8 cellular contexts compared by ENCODE assay signal in genomic region chr7:129948338-129948737, GRCh38. TPM values are rescaled to one million over a fixed set of nuclear protein-coding genes. Genes with fewer than 3 reads are reported as not detected.
DNase-seq lines count a peak whose midpoint lies in the region; ATAC-seq and TF ChIP-seq lines count a peak whose summit lies in the region.

No MANE protein-coding gene starts in this region.

- no peak for DNase-seq in RWPE2 (ENCODE audit: low spot score)
- no peak for DNase-seq in fibroblast of pulmonary artery (ENCODE audit: low read depth)
- no peak for DNase-seq in cerebellum (ENCODE audit: low spot score)
- no peak for DNase-seq in ureter (ENCODE audit: low spot score)
- no peak for DNase-seq in WTC11 (ENCODE audit: low spot score)

- H3K36me3 ChIP-seq in BLaER1 (peaks cover 35% of the 10 kb centered on the region), RWPE2 (ENCODE audit: low read depth) (peaks cover 42% of the 10 kb centered on the region), rectal smooth muscle tissue (ENCODE audit: control insufficient read depth, insufficient read depth, low read length) (no peaks in the 10 kb centered on the region)

- no peak overlapping the region for H3K27ac Mint-ChIP-seq in WTC11

- TF ChIP-seq CTCF in RWPE2 (IDR thresholded peaks at IDR 0.05; ENCODE audit: poor library complexity, severe bottlenecking) (no peak), fibroblast of pulmonary artery (IDR thresholded peaks at IDR 0.05; ENCODE audit: low read length, missing control alignments) (no peak), WTC11 (IDR thresholded peaks at IDR 0.05) (no peak)

- H3K4me1 Mint-ChIP-seq in WTC11 = peaks cover 21% of the 10 kb centered on the region

- H3K4me3 ChIP-seq in BLaER1 (no peak overlapping the region), RWPE2 (ENCODE audit: severe bottlenecking) (no peak overlapping the region), fibroblast of pulmonary artery (replicated peaks; ENCODE audit: low read depth, low read length) (peak overlapping the region; percentile 91), rectal smooth muscle tissue (ENCODE audit: low read length) (peak overlapping the region; percentile 99)

- H3K9me3 Mint-ChIP-seq in WTC11 = peaks cover 10% of the 10 kb centered on the region

- no peaks in the 10 kb centered on the region; the same call in 1 of the 2 replicates for H3K27me3 Mint-ChIP-seq in WTC11 (ENCODE audit: low read depth)

- H3K9ac ChIP-seq in BLaER1 (no peak overlapping the region), rectal smooth muscle tissue (ENCODE audit: low read length) (no peak overlapping the region)

- peak overlapping the region; percentile 89 for H3K4me2 ChIP-seq in BLaER1

- POLR2A ChIA-PET in WTC11 (lab: Charles Lee) = interaction anchor here (0.6 to 2.2 kb wide), 8 partner anchors 11 to 515 kb away, joined by 3 to 11 read pairs (median 4); partner anchors contain the start of gene KLHDC10

- ATAC-seq in RWPE2 (ENCODE audit: low read depth) = no peak
- ATAC-seq in WTC11 = no peak
- no peak for ATAC-seq in GM21529 (IDR thresholded peaks at IDR 0.05; ENCODE audit: unreplicated experiment)

- H3K36me3 Mint-ChIP-seq in WTC11 = peaks cover 21% of the 10 kb centered on the region

- H4K20me1 ChIP-seq in BLaER1 = peaks cover 71% of the 10 kb centered on the region

- H3K9me3 ChIP-seq in BLaER1 (peaks cover 14% of the 10 kb centered on the region; the same call in 1 of the 2 replicates), RWPE2 (ENCODE audit: severe bottlenecking) (no peaks in the 10 kb centered on the region)

- H3K4me3 Mint-ChIP-seq in WTC11 = no peak overlapping the region; the same call in 1 of the 2 replicates

- CTCF ChIA-PET in WTC11 (lab: Charles Lee) = interaction anchor here (0.7 to 1.8 kb wide), 7 partner anchors 10 to 123 kb away, joined by 3 to 7 read pairs (median 4); no protein-coding TSS in a partner anchor

- H3K4me1 ChIP-seq in BLaER1 (peaks cover 43% of the 10 kb centered on the region), RWPE2 (ENCODE audit: insufficient read depth, poor library complexity, severe bottlenecking) (peaks cover 13% of the 10 kb centered on the region), rectal smooth muscle tissue (ENCODE audit: control insufficient read depth, insufficient read depth, low read length) (peaks cover 21% of the 10 kb centered on the region)

- no peaks in the 10 kb centered on the region for H3K27me3 ChIP-seq in BLaER1
- H3K27me3 ChIP-seq in RWPE2 (ENCODE audit: insufficient read depth, poor library complexity, severe bottlenecking) = no peaks in the 10 kb centered on the region
- H3K27me3 ChIP-seq in rectal smooth muscle tissue (ENCODE audit: control insufficient read depth, insufficient read depth, low read length) = no peaks in the 10 kb centered on the region

- H3K27ac ChIP-seq in BLaER1 = no peak overlapping the region
- peak overlapping the region; percentile 96 for H3K27ac ChIP-seq in RWPE2 (ENCODE audit: poor library complexity, severe bottlenecking)
- H3K27ac ChIP-seq in rectal smooth muscle tissue (ENCODE audit: low read depth, low read length) = peak overlapping the region; percentile 88

TF ChIP-seq in WTC11, 78 proteins besides CTCF, POLR2A, EP300 and RAD21:
- no peak for TF ChIP-seq ELF4 (CRISPR knock-in tag; IDR thresholded peaks at IDR 0.05; ENCODE audit: low read depth)
- TF ChIP-seq MXD4 (CRISPR knock-in tag; IDR thresholded peaks at IDR 0.05; ENCODE audit: borderline replicate concordance) = no peak
- no peak for TF ChIP-seq PREB (CRISPR knock-in tag; IDR thresholded peaks at IDR 0.05; ENCODE audit: borderline replicate concordance)
- TF ChIP-seq ZBTB43 (CRISPR knock-in tag; IDR thresholded peaks at IDR 0.05) = no peak
- TF ChIP-seq CBFB (CRISPR knock-in tag; IDR thresholded peaks at IDR 0.05; ENCODE audit: low read depth) = no peak
- TF ChIP-seq SMAD4 (CRISPR knock-in tag; IDR thresholded peaks at IDR 0.05) = no peak
- TF ChIP-seq SP1 (CRISPR knock-in tag; conservative IDR thresholded peaks at IDR 0.05) = no peak
- no peak for TF ChIP-seq SMAD3 (CRISPR knock-in tag; IDR thresholded peaks at IDR 0.05; ENCODE audit: borderline replicate concordance)
- TF ChIP-seq, protein P1, sequence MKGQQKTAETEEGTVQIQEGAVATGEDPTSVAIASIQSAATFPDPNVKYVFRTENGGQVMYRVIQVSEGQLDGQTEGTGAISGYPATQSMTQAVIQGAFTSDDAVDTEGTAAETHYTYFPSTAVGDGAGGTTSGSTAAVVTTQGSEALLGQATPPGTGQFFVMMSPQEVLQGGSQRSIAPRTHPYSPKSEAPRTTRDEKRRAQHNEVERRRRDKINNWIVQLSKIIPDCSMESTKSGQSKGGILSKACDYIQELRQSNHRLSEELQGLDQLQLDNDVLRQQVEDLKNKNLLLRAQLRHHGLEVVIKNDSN (CRISPR knock-in tag; IDR thresholded peaks at IDR 0.05) = no peak
- TF ChIP-seq ZNF317 (CRISPR knock-in tag; IDR thresholded peaks at IDR 0.05; ENCODE audit: borderline replicate concordance, low read depth) = no peak
- no peak for TF ChIP-seq NFYB (CRISPR knock-in tag; conservative IDR thresholded peaks at IDR 0.05; ENCODE audit: low read depth)
- TF ChIP-seq E2F5 (CRISPR knock-in tag; IDR thresholded peaks at IDR 0.05) = no peak
- TF ChIP-seq TP53 (CRISPR knock-in tag; IDR thresholded peaks at IDR 0.05) = no peak
- TF ChIP-seq STAT6 (CRISPR knock-in tag; conservative IDR thresholded peaks at IDR 0.05; ENCODE audit: low read depth) = no peak
- no peak for TF ChIP-seq PRRX2 (CRISPR knock-in tag; IDR thresholded peaks at IDR 0.05)
- TF ChIP-seq NR2C2 (CRISPR knock-in tag; IDR thresholded peaks at IDR 0.05) = no peak

RNA-seq across cellular contexts. Expression of gene UBE2H, which starts 4.4 kb away (rescaled TPM):
- total RNA-seq in cerebellum (79.8 TPM), ureter (69.7 TPM), WTC11 (2021) (55.0 to 65.8 TPM (median 63.4 TPM) in 3 replicates)

Comparison
In these comparisons a context has a peak if more than half of its experiments do, and no peak if none do; other contexts are left out.
1. H3K4me3 ChIP-seq: peak in fibroblast of pulmonary artery (single experiment) and rectal smooth muscle tissue (single experiment); none in BLaER1 (single experiment) and RWPE2 (single experiment).